In the genomic region with DNA sequence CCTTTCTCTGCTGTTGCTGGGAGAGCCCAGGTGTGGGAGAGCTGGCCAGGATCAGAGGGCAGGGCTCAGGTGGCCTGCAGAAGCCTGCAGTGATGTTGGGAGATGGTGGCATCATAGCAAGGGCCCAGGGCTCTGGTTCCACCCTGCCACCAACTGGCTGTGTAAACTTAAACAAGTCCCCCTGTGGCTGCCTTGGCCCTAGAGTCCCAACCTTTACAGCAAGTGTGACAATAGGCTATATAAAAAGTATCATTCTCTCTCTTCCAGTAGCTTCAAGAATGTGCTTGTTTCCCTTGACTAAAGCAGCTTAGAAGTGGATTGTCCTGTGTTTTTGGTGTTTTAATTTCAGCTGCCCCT, we compare ENCODE assay signal across 15 cellular contexts.
A peak's percentile ranks its signal among the peaks of the same experiment; 100 is the strongest.
DNase-seq lines count a peak whose midpoint lies in the region; ATAC-seq, FAIRE-seq and TF ChIP-seq lines count a peak whose summit lies in the region.
"Had no signal": no experiment of that assay in that cellular context is flagged by ENCODE, and none has a peak within 500 bp of the region (broad histone marks: within the 10 kb centered on the region; RNA-seq: fewer than 3 reads in every experiment).

No MANE protein-coding gene starts in this region.

- in situ Hi-C loops in K562 (cut with MboI) = no loop called here

- H3K36me3 ChIP-seq in K562 (ENCODE audit: control insufficient read depth, insufficient read depth, low read length) = no peaks in the 10 kb centered on the region
- H3K36me3 ChIP-seq: ovary had no signal

- no peak overlapping the region for H3K9ac ChIP-seq in K562 (ENCODE audit: insufficient read depth in 1 of 2, low read depth in 2 of 2, low read length in 2 of 2)

- TF ChIP-seq CTCF in HFFc6 (IDR thresholded peaks at IDR 0.05) = no peak
- no peak for TF ChIP-seq CTCF in K562 (IDR thresholded peaks at IDR 0.05 in 2 of 3, conservative IDR thresholded peaks at IDR 0.05 in 1 of 3; ENCODE audit: insufficient read depth in 2 of 3, low read depth in 1 of 3, low read length in 3 of 3)

- H3K4me1 ChIP-seq in K562 (replicated peaks in 1 of 2; ENCODE audit: control insufficient read depth in 2 of 2, insufficient read depth in 2 of 2, low read length in 2 of 2) = peaks cover 18 to 30% of the 10 kb centered on the region in 2 experiments

- peak overlapping the region; percentile 66; the same call in 2 of the 3 replicates for H3K27ac ChIP-seq in K562 (ENCODE audit: extremely low read depth, low read depth, low read length)
- H3K27ac ChIP-seq: dorsolateral prefrontal cortex, ovary had no signal

- no peaks in the 10 kb centered on the region for H3K36me3 Mint-ChIP-seq in activated naive CD8-positive, alpha-beta T cell treated with anti-CD3 and anti-CD28 coated beads, Interleukin-2, amount 50 U/mL, for 24 hours (ENCODE audit: low read depth)
- no peaks in the 10 kb centered on the region for H3K36me3 Mint-ChIP-seq in activated naive CD8-positive, alpha-beta T cell treated with anti-CD3 and anti-CD28 coated beads for 36 hours
- H3K36me3 Mint-ChIP-seq in HFFc6 (ENCODE audit: low read depth) = no peaks in the 10 kb centered on the region
- H3K36me3 Mint-ChIP-seq in stimulated activated effector memory CD8-positive, alpha-beta T cell treated with anti-CD3 and anti-CD28 coated beads, Interleukin-12 subunit alpha, Interleukin-12 subunit beta, amount 100 ng/mL, for 72 hours = no peaks in the 10 kb centered on the region

- peaks cover 6% of the 10 kb centered on the region for H3K9me1 ChIP-seq in K562 (ENCODE audit: control insufficient read depth, insufficient read depth, low read length)

- H3K27me3 ChIP-seq in K562 (ENCODE audit: control insufficient read depth in 2 of 2, insufficient read depth in 2 of 2, low read length in 2 of 2) = peaks cover 0 to 11% of the 10 kb centered on the region in 2 experiments; a peak in 2 of 5 replicates
- H3K27me3 ChIP-seq: dorsolateral prefrontal cortex, ovary had no signal

- H3K4me3 Mint-ChIP-seq in activated naive CD8-positive, alpha-beta T cell treated with anti-CD3 and anti-CD28 coated beads, Interleukin-2, amount 50 U/mL, for 24 hours = no peak overlapping the region
- no peak overlapping the region for H3K4me3 Mint-ChIP-seq in activated naive CD8-positive, alpha-beta T cell treated with anti-CD3 and anti-CD28 coated beads for 36 hours
- H3K4me3 Mint-ChIP-seq in HFFc6 = no peak overlapping the region
- peak overlapping the region; percentile 35 for H3K4me3 Mint-ChIP-seq in stimulated activated effector memory CD8-positive, alpha-beta T cell treated with anti-CD3 and anti-CD28 coated beads, Interleukin-12 subunit alpha, Interleukin-12 subunit beta, amount 100 ng/mL, for 72 hours
- H3K4me3 Mint-ChIP-seq: activated CD8-positive, alpha-beta T cell treated with anti-CD3 and anti-CD28 coated beads for 36 hours had no signal

- H2AFZ ChIP-seq in K562 (ENCODE audit: low read depth, low read length) = peak overlapping the region; percentile 32; the same call in 1 of the 2 replicates

- peak overlapping the region; percentile 58; the same call in 1 of the 2 replicates for H3K4me2 ChIP-seq in K562 (ENCODE audit: insufficient read depth, low read length)

- DNase-seq in activated naive CD8-positive, alpha-beta T cell treated with anti-CD3 and anti-CD28 coated beads, Interleukin-2, amount 50 U/mL, for 24 hours = no peak
- DNase-seq in activated naive CD8-positive, alpha-beta T cell treated with anti-CD3 and anti-CD28 coated beads for 36 hours = no peak
- no peak for DNase-seq in HFFc6
- DNase-seq in K562 (ENCODE audit: extremely low read depth in 1 of 4, low spot score in 3 of 4) = no peak
- no peak for DNase-seq in stimulated activated effector memory CD8-positive, alpha-beta T cell treated with anti-CD3 and anti-CD28 coated beads, Interleukin-12 subunit alpha, Interleukin-12 subunit beta, amount 100 ng/mL, for 72 hours (ENCODE audit: low spot score in 2 of 2)
- DNase-seq in NK-92 treated with Interleukin-12 subunit alpha and Interleukin-12 subunit beta, amount 100 ng/mL, for 24 hours (lab: John Stamatoyannopoulos, UW) = no peak
- DNase-seq in NCI-H748 treated with DMSO at 0.1 percent for 48 hours (lab: John Stamatoyannopoulos, UW) = no peak
- DNase-seq: activated gamma-delta T cell, dorsolateral prefrontal cortex, KG1, mucosa of descending colon, NCI-H2171 treated with DMSO at 0.1 percent for 48 hours had no signal

- intact Hi-C loops in K562 (cut with micrococcal nuclease) = no loop called here

- POLR2A ChIA-PET in K562 (lab: Yijun Ruan, JAX) = interaction anchor here (0.6 kb wide), 1 partner anchor 147 kb away, joined by 3 read pairs; no protein-coding TSS in a partner anchor

- H3K4me3 ChIP-seq in K562 = no peak overlapping the region
- H3K4me3 ChIP-seq: dorsolateral prefrontal cortex, mucosa of descending colon, ovary had no signal

- no peak for TF ChIP-seq RAD21 in K562 (CRISPR knock-in tag; conservative IDR thresholded peaks at IDR 0.05 in 1 of 2, IDR thresholded peaks at IDR 0.05 in 1 of 2)

- BruUV-seq in K562 (replicated peaks; lab: Mats Ljungman, UMichigan) = no TSS peak

- peak overlapping the region; percentile 3 for H3K27ac Mint-ChIP-seq in activated naive CD8-positive, alpha-beta T cell treated with anti-CD3 and anti-CD28 coated beads, Interleukin-2, amount 50 U/mL, for 24 hours
- no peak overlapping the region for H3K27ac Mint-ChIP-seq in activated naive CD8-positive, alpha-beta T cell treated with anti-CD3 and anti-CD28 coated beads for 36 hours
- H3K27ac Mint-ChIP-seq in HFFc6 = peak overlapping the region; percentile 34; the same call in 1 of the 2 replicates
- H3K27ac Mint-ChIP-seq in stimulated activated effector memory CD8-positive, alpha-beta T cell treated with anti-CD3 and anti-CD28 coated beads, Interleukin-12 subunit alpha, Interleukin-12 subunit beta, amount 100 ng/mL, for 72 hours = peak overlapping the region; percentile 38
- H3K27ac Mint-ChIP-seq: activated CD8-positive, alpha-beta T cell treated with anti-CD3 and anti-CD28 coated beads for 36 hours had no signal

- TF ChIP-seq POLR2A in K562 (conservative IDR thresholded peaks at IDR 0.05) = no peak

- H3K4me1 Mint-ChIP-seq in activated naive CD8-positive, alpha-beta T cell treated with anti-CD3 and anti-CD28 coated beads, Interleukin-2, amount 50 U/mL, for 24 hours = peaks cover 15% of the 10 kb centered on the region
- H3K4me1 Mint-ChIP-seq in activated naive CD8-positive, alpha-beta T cell treated with anti-CD3 and anti-CD28 coated beads for 36 hours = peaks cover 8% of the 10 kb centered on the region
- peaks cover 35% of the 10 kb centered on the region for H3K4me1 Mint-ChIP-seq in HFFc6 (ENCODE audit: low read depth)
- peaks cover 23% of the 10 kb centered on the region for H3K4me1 Mint-ChIP-seq in stimulated activated effector memory CD8-positive, alpha-beta T cell treated with anti-CD3 and anti-CD28 coated beads, Interleukin-12 subunit alpha, Interleukin-12 subunit beta, amount 100 ng/mL, for 72 hours

- peaks cover 4% of the 10 kb centered on the region; the same call in 1 of the 2 replicates for H4K20me1 ChIP-seq in K562 (replicated peaks; ENCODE audit: control insufficient read depth, insufficient read depth, low read length)

- no peak for ATAC-seq in activated naive CD8-positive, alpha-beta T cell treated with anti-CD3 and anti-CD28 coated beads, Interleukin-2, amount 50 U/mL, for 24 hours
- ATAC-seq in K562 (peak; percentile 57; the same call in 2 of the 3 replicates), GM21723 (IDR thresholded peaks at IDR 0.05; ENCODE audit: unreplicated experiment) (no peak)
- peak; percentile 47 for ATAC-seq in stimulated activated effector memory CD8-positive, alpha-beta T cell treated with anti-CD3 and anti-CD28 coated beads, Interleukin-12 subunit alpha, Interleukin-12 subunit beta, amount 100 ng/mL, for 72 hours

- H3K27me3 Mint-ChIP-seq in activated naive CD8-positive, alpha-beta T cell treated with anti-CD3 and anti-CD28 coated beads, Interleukin-2, amount 50 U/mL, for 24 hours = peaks cover 44% of the 10 kb centered on the region
- peaks cover 40% of the 10 kb centered on the region for H3K27me3 Mint-ChIP-seq in activated naive CD8-positive, alpha-beta T cell treated with anti-CD3 and anti-CD28 coated beads for 36 hours
- peaks cover 34% of the 10 kb centered on the region for H3K27me3 Mint-ChIP-seq in HFFc6 (ENCODE audit: insufficient read depth)

- no peak for FAIRE-seq in K562 (lab: Jason Lieb, UNC)

- no peaks in the 10 kb centered on the region for H3K79me2 ChIP-seq in K562 (ENCODE audit: control insufficient read depth, insufficient read depth, low read length)

- no peaks in the 10 kb centered on the region for H3K9me3 ChIP-seq in K562 (replicated peaks; ENCODE audit: control insufficient read depth, insufficient read depth, low read depth, low read length)
- H3K9me3 ChIP-seq: mucosa of descending colon, ovary had no signal

- CTCF ChIA-PET in K562 (lab: Yijun Ruan, JAX; ENCODE audit: low intra/inter-chr PET ratio) = no interaction called here

- H3K9me3 Mint-ChIP-seq in activated naive CD8-positive, alpha-beta T cell treated with anti-CD3 and anti-CD28 coated beads, Interleukin-2, amount 50 U/mL, for 24 hours = no peaks in the 10 kb centered on the region
- no peaks in the 10 kb centered on the region for H3K9me3 Mint-ChIP-seq in activated naive CD8-positive, alpha-beta T cell treated with anti-CD3 and anti-CD28 coated beads for 36 hours
- H3K9me3 Mint-ChIP-seq in HFFc6 = no peaks in the 10 kb centered on the region
- H3K9me3 Mint-ChIP-seq in stimulated activated effector memory CD8-positive, alpha-beta T cell treated with anti-CD3 and anti-CD28 coated beads, Interleukin-12 subunit alpha, Interleukin-12 subunit beta, amount 100 ng/mL, for 72 hours = no peaks in the 10 kb centered on the region
- H3K9me3 Mint-ChIP-seq: activated CD8-positive, alpha-beta T cell treated with anti-CD3 and anti-CD28 coated beads for 36 hours had no signal

- no peak for TF ChIP-seq EP300 in K562 (IDR thresholded peaks at IDR 0.05; ENCODE audit: low read length)

TF ChIP-seq in K562, 482 proteins besides CTCF, POLR2A, EP300 and RAD21 (continues in another document):
- TF ChIP-seq RFX1 (IDR thresholded peaks at IDR 0.05) (peak; percentile 26; the same call in 1 of the 2 replicates), FOSL1 (tag; conservative IDR thresholded peaks at IDR 0.05) (peak; percentile 89), RNF2 (IDR thresholded peaks at IDR 0.05) (peak; percentile 9; the same call in 1 of the 2 replicates), HDAC2 (IDR thresholded peaks at IDR 0.05) (peak; percentile 5; the same call in 1 of the 2 replicates), ZEB2 (IDR thresholded peaks at IDR 0.05) (0 out of 2 replicates have a peak, but pooled peaks have one; percentile 9), ATF7 (IDR thresholded peaks at IDR 0.05) (peak; percentile 13; the same call in 1 of the 2 replicates), ZNF717 (CRISPR knock-in tag; IDR thresholded peaks at IDR 0.05) (no peak), NRF1 (conservative IDR thresholded peaks at IDR 0.05 in 1 of 2, IDR thresholded peaks at IDR 0.05 in 1 of 2) (peak in 1 of 2 experiments; percentile 29; a peak in 2 of 4 replicates), ZNF668 (CRISPR knock-in tag; IDR thresholded peaks at IDR 0.05) (no peak)

Comparison
In these comparisons a context has a peak if more than half of its experiments do, and no peak if none do; other contexts are left out.
1. ATAC-seq: peak in K562 (single experiment) and stimulated activated effector memory CD8-positive, alpha-beta T cell treated with anti-CD3 and anti-CD28 coated beads, Interleukin-12 subunit alpha, Interleukin-12 subunit beta, amount 100 ng/mL, for 72 hours (single experiment); none in activated naive CD8-positive, alpha-beta T cell treated with anti-CD3 and anti-CD28 coated beads, Interleukin-2, amount 50 U/mL, for 24 hours (single experiment) and GM21723 (single experiment).